ENCODE assay signal across 11 cellular contexts in genomic region chr12:111035578-111036301, GRCh38. TPM values are rescaled to one million over a fixed set of nuclear protein-coding genes. Genes with fewer than 3 reads are reported as not detected.
DNase-seq lines count a peak whose midpoint lies in the region; ATAC-seq, FAIRE-seq and TF ChIP-seq lines count a peak whose summit lies in the region.
"Had no signal": no experiment of that assay in that cellular context is flagged by ENCODE, and none has a peak within 500 bp of the region (broad histone marks: within the 10 kb centered on the region; RNA-seq: fewer than 3 reads in every experiment).

No MANE protein-coding gene starts in this region.

- H3K9me2 ChIP-seq in Karpas-422 (replicated peaks; ENCODE audit: insufficient read depth, low read length) = no peaks in the 10 kb centered on the region

- no peak for DNase-seq in activated CD4-positive, alpha-beta T cell treated with anti-CD3 and anti-CD28 coated beads for 36 hours
- DNase-seq in activated CD4-positive, alpha-beta T cell treated with anti-CD3 and anti-CD28 coated beads, Interleukin-2, amount 50 U/mL, for 48 hours = no peak
- DNase-seq in NCI-H1105 (lab: John Stamatoyannopoulos, UW) (peak; percentile 41), astrocyte (ENCODE audit: low read depth) (no peak), HuH-7 (ENCODE audit: low spot score) (no peak), Karpas-422 (no peak)
- DNase-seq: uterus had no signal

- peak overlapping the region; percentile 59 for H3K4me3 Mint-ChIP-seq in activated CD4-positive, alpha-beta T cell treated with anti-CD3 and anti-CD28 coated beads for 36 hours
- H3K4me3 Mint-ChIP-seq in astrocyte (ENCODE audit: unreplicated experiment) (peak overlapping the region; percentile 58), nephron (peak overlapping the region; percentile 89 to 98 (median 90))

- no peak overlapping the region for H2AFZ ChIP-seq in astrocyte (ENCODE audit: low read depth, low read length)
- no peak overlapping the region for H2AFZ ChIP-seq in Karpas-422 (ENCODE audit: low read length)

- ATAC-seq in activated CD4-positive, alpha-beta T cell treated with anti-CD3 and anti-CD28 coated beads for 36 hours = no peak
- no peak for ATAC-seq in HG02970 (IDR thresholded peaks at IDR 0.05; ENCODE audit: low FRiP score, unreplicated experiment)
- ATAC-seq: K562 had no signal

- H3K27me3 ChIP-seq in astrocyte (ENCODE audit: insufficient read depth, low read length) = peaks cover 64% of the 10 kb centered on the region
- H3K27me3 ChIP-seq in Karpas-422 (ENCODE audit: low read length) = no peaks in the 10 kb centered on the region

- H4K20me1 ChIP-seq in astrocyte (ENCODE audit: insufficient read depth, low read length) (no peaks in the 10 kb centered on the region), Karpas-422 (ENCODE audit: insufficient read depth, low read depth, low read length) (no peaks in the 10 kb centered on the region)

- H3K9me3 Mint-ChIP-seq in activated CD4-positive, alpha-beta T cell treated with anti-CD3 and anti-CD28 coated beads for 36 hours (ENCODE audit: low read depth) = no peaks in the 10 kb centered on the region
- no peaks in the 10 kb centered on the region for H3K9me3 Mint-ChIP-seq in astrocyte (ENCODE audit: unreplicated experiment)
- H3K9me3 Mint-ChIP-seq in nephron = no peaks in the 10 kb centered on the region

- H3K4me1 ChIP-seq in astrocyte (ENCODE audit: insufficient read depth, low read length) (no peaks in the 10 kb centered on the region), Karpas-422 (ENCODE audit: low read length) (no peaks in the 10 kb centered on the region)

- FAIRE-seq in astrocyte (lab: Jason Lieb, UNC) = no peak
- FAIRE-seq: islet of Langerhans, K562 had no signal

- H3K36me3 ChIP-seq in astrocyte (ENCODE audit: insufficient read depth, low read length) (no peaks in the 10 kb centered on the region), Karpas-422 (ENCODE audit: insufficient read depth, low read length) (no peaks in the 10 kb centered on the region)
- H3K36me3 ChIP-seq: uterus had no signal

- no peaks in the 10 kb centered on the region for H3K9me3 ChIP-seq in astrocyte (ENCODE audit: insufficient read depth, low read depth, low read length)
- no peaks in the 10 kb centered on the region for H3K9me3 ChIP-seq in Karpas-422 (ENCODE audit: low read length)
- H3K9me3 ChIP-seq: uterus had no signal

- POLR2A ChIA-PET in activated CD4-positive, alpha-beta T cell treated with anti-CD3 and anti-CD28 coated beads for 36 hours (lab: Charles Lee) = no interaction called here

- H3K27ac Mint-ChIP-seq in activated CD4-positive, alpha-beta T cell treated with anti-CD3 and anti-CD28 coated beads for 36 hours = no peak overlapping the region
- no peak overlapping the region for H3K27ac Mint-ChIP-seq in astrocyte (ENCODE audit: unreplicated experiment)
- peak overlapping the region; percentile 8 to 30 (median 23) for H3K27ac Mint-ChIP-seq in nephron

- H3K79me2 ChIP-seq in astrocyte (ENCODE audit: insufficient read depth, low read length) (no peaks in the 10 kb centered on the region), Karpas-422 (ENCODE audit: low read length) (no peaks in the 10 kb centered on the region)

- no peak overlapping the region for H3K9ac ChIP-seq in astrocyte (ENCODE audit: low read length)
- no peak overlapping the region for H3K9ac ChIP-seq in Karpas-422 (ENCODE audit: low read length)

- peaks cover 19% of the 10 kb centered on the region for H3K4me1 Mint-ChIP-seq in activated CD4-positive, alpha-beta T cell treated with anti-CD3 and anti-CD28 coated beads for 36 hours
- H3K4me1 Mint-ChIP-seq in astrocyte (ENCODE audit: low read depth, unreplicated experiment) = peaks cover 3% of the 10 kb centered on the region
- H3K4me1 Mint-ChIP-seq in nephron = peaks cover 32% of the 10 kb centered on the region

- H3K27ac ChIP-seq in astrocyte (ENCODE audit: low read depth, low read length) (no peak overlapping the region), Karpas-422 (ENCODE audit: low read length) (no peak overlapping the region)
- H3K27ac ChIP-seq: uterus had no signal

- TF ChIP-seq CTCF in astrocyte (IDR thresholded peaks at IDR 0.05; ENCODE audit: insufficient read depth, low read depth, low read length) (no peak), nephron (IDR thresholded peaks at IDR 0.05; ENCODE audit: unreplicated experiment in 3 of 3) (no peak)

- CTCF ChIA-PET in activated CD4-positive, alpha-beta T cell treated with anti-CD3 and anti-CD28 coated beads for 36 hours (lab: Charles Lee) = no interaction called here

- intact Hi-C loops in activated CD4-positive, alpha-beta T cell treated with anti-CD3 and anti-CD28 coated beads for 36 hours (cut with DNase I, micrococcal nuclease) = loop anchor here in 1 of 2 experiments (10.0 kb wide), 1 partner anchor 101 kb away; no protein-coding TSS in a partner anchor

- no peaks in the 10 kb centered on the region for H3K36me3 Mint-ChIP-seq in activated CD4-positive, alpha-beta T cell treated with anti-CD3 and anti-CD28 coated beads for 36 hours (ENCODE audit: low read depth)
- H3K36me3 Mint-ChIP-seq in astrocyte (ENCODE audit: low read depth, unreplicated experiment) = no peaks in the 10 kb centered on the region
- H3K36me3 Mint-ChIP-seq in nephron (ENCODE audit: low read depth) = peaks cover 3% of the 10 kb centered on the region

- H3K4me3 ChIP-seq in astrocyte (ENCODE audit: insufficient read depth, low read depth, low read length) (no peak overlapping the region), Karpas-422 (ENCODE audit: low read length) (no peak overlapping the region)
- H3K4me3 ChIP-seq: K562, uterus had no signal

- peaks cover 57% of the 10 kb centered on the region for H3K27me3 Mint-ChIP-seq in activated CD4-positive, alpha-beta T cell treated with anti-CD3 and anti-CD28 coated beads for 36 hours
- H3K27me3 Mint-ChIP-seq in astrocyte (ENCODE audit: low read depth, unreplicated experiment) = peaks cover 69% of the 10 kb centered on the region
- H3K27me3 Mint-ChIP-seq in nephron (ENCODE audit: low read depth) = peaks cover 81% of the 10 kb centered on the region

- H3K4me2 ChIP-seq in astrocyte (ENCODE audit: low read length) (no peak overlapping the region), Karpas-422 (ENCODE audit: low read depth, low read length, poor library complexity, severe bottlenecking) (no peak overlapping the region)

RNA-seq across cellular contexts. Expression of gene CUX2, which starts 1.8 kb away (rescaled TPM):
- under 1 TPM in 1 of 2 experiments, not detected in 1; 0.02 TPM for total RNA-seq in activated CD4-positive, alpha-beta T cell treated with anti-CD3 and anti-CD28 coated beads for 36 hours
- total RNA-seq in astrocyte = 0.07 and 0.30 TPM in 2 replicates
- total RNA-seq in Karpas-422 (2014; rRNA removed; shearing (Covaris generic); ENCODE audit: low replicate concordance) = not detected in 2 replicates
- total RNA-seq: K562 had no signal

Comparison
In these comparisons a context has a peak if more than half of its experiments do, and no peak if none do; other contexts are left out.
1. H3K27ac Mint-ChIP-seq: peak in nephron (3 of 3); none in activated CD4-positive, alpha-beta T cell treated with anti-CD3 and anti-CD28 coated beads for 36 hours (single experiment) and astrocyte (single experiment).
2. Peak in every context shown above with its lines, with median percentiles within 50 percentile points of each other: H3K4me3 Mint-ChIP-seq.